In the genomic region with DNA sequence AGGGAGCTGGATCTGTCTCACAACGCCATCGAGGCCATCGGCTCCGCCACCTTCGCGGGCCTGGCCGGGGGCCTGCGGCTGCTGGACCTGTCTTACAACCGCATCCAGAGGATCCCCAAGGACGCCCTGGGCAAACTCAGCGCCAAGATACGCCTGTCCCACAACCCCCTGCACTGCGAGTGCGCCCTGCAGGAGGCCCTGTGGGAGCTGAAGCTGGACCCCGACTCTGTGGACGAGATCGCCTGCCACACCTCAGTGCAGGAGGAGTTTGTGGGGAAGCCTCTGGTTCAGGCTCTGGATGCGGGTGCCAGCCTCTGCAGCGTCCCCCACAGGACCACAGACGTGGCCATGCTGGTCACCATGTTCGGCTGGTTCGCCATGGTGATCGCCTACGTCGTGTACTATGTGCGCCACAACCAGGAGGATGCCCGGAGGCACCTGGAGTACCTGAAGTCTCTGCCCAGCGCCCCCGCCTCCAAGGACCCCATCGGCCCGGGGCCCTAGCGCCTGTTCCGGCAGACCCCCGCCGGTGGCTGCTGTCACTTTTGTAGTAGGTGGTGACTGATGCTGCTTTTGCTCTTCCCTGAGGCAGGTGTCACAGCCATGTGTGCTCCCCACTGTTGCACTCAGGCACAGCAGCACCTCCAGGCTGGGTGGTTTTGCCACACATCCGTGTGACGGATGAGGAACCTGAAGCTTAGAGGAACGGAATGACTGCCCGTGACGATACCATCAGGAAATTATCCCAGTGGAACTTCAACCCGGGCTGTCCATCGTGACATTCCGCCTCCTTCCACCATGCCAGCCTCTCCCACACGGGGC, we compare ENCODE assay signal across 13 cellular contexts. TPM values are rescaled to one million over a fixed set of nuclear protein-coding genes. Genes with fewer than 3 reads are reported as not detected.
DNase-seq lines count a peak whose midpoint lies in the region; ATAC-seq, FAIRE-seq and TF ChIP-seq lines count a peak whose summit lies in the region.
"Had no signal": no experiment of that assay in that cellular context is flagged by ENCODE, and none has a peak within 500 bp of the region (broad histone marks: within the 10 kb centered on the region; RNA-seq: fewer than 3 reads in every experiment).

No MANE protein-coding gene starts in this region.

- H3K79me2 ChIP-seq in astrocyte (ENCODE audit: insufficient read depth, low read length): no peaks in the 10 kb centered on the region

- no peak overlapping the region for H3K9ac ChIP-seq in astrocyte (ENCODE audit: low read length)

- no peak overlapping the region for H3K27ac Mint-ChIP-seq in stimulated activated naive CD8-positive, alpha-beta T cell treated with anti-CD3 and anti-CD28 coated beads, Interleukin-15, amount 100 ng/mL, for 72 hours
- H3K27ac Mint-ChIP-seq in astrocyte (ENCODE audit: unreplicated experiment) (no peak overlapping the region), natural killer cell (no peak overlapping the region)

- H4K20me1 ChIP-seq in astrocyte (ENCODE audit: insufficient read depth, low read length): no peaks in the 10 kb centered on the region

- no peak for FAIRE-seq in astrocyte (lab: Jason Lieb, UNC)
- no peak for FAIRE-seq in GM12892 (lab: Jason Lieb, UNC)

- no peak overlapping the region for H3K4me2 ChIP-seq in astrocyte (ENCODE audit: low read length)

- TF ChIP-seq POLR2A in GM12892 (IDR thresholded peaks at IDR 0.05; ENCODE audit: low read depth, low read length): no peak

- H3K27me3 Mint-ChIP-seq in stimulated activated naive CD8-positive, alpha-beta T cell treated with anti-CD3 and anti-CD28 coated beads, Interleukin-15, amount 100 ng/mL, for 72 hours: peaks cover 18% of the 10 kb centered on the region
- H3K27me3 Mint-ChIP-seq in astrocyte (ENCODE audit: low read depth, unreplicated experiment): peaks cover 8% of the 10 kb centered on the region
- H3K27me3 Mint-ChIP-seq in natural killer cell (ENCODE audit: low read depth in 2 of 2): peaks cover 5 to 7% of the 10 kb centered on the region in 2 donors

- intact Hi-C loops in natural killer cell (cut with micrococcal nuclease): no loop called here

- no peak for DNase-seq in stimulated activated naive CD8-positive, alpha-beta T cell treated with anti-CD3 and anti-CD28 coated beads, Interleukin-15, amount 100 ng/mL, for 72 hours
- no peak for DNase-seq in stimulated activated naive CD8-positive, alpha-beta T cell treated with anti-CD3 and anti-CD28 coated beads, Interleukin-15, Interleukin-2, amounts not matched to agents 100 U/mL and 50 U/mL, for 24 hours
- DNase-seq in astrocyte (ENCODE audit: low read depth) (no peak), natural killer cell (no peak), GM12892 (ENCODE audit: insufficient read length) (no peak), NCI-H524 treated with DMSO at 0.1 percent for 48 hours (lab: John Stamatoyannopoulos, UW) (no peak), AG20443 (ENCODE audit: low spot score) (no peak)
- DNase-seq: cortex of kidney, mammary epithelial cell, NCI-H1694 treated with DMSO at 0.1 percent for 48 hours, RPMI8226 had no signal

- no peaks in the 10 kb centered on the region for H3K27me3 ChIP-seq in astrocyte (ENCODE audit: insufficient read depth, low read length)
- H3K27me3 ChIP-seq: tibial nerve had no signal

- H3K4me1 ChIP-seq in astrocyte (ENCODE audit: insufficient read depth, low read length): no peaks in the 10 kb centered on the region

- peak overlapping the region; percentile 62 to 73 for H3K4me3 Mint-ChIP-seq in stimulated activated naive CD8-positive, alpha-beta T cell treated with anti-CD3 and anti-CD28 coated beads, Interleukin-15, amount 100 ng/mL, for 72 hours
- H3K4me3 Mint-ChIP-seq in astrocyte (ENCODE audit: unreplicated experiment) (peak overlapping the region; percentile 76), natural killer cell (peak overlapping the region; percentile 58)

- no peak overlapping the region for H3K27ac ChIP-seq in astrocyte (ENCODE audit: low read depth, low read length)
- H3K27ac ChIP-seq: tibial nerve had no signal

- no peak for ATAC-seq in stimulated activated naive CD8-positive, alpha-beta T cell treated with anti-CD3 and anti-CD28 coated beads, Interleukin-15, amount 100 ng/mL, for 72 hours
- ATAC-seq in stimulated activated naive CD8-positive, alpha-beta T cell treated with anti-CD3 and anti-CD28 coated beads, Interleukin-15, Interleukin-2, amounts not matched to agents 100 U/mL and 50 U/mL, for 24 hours: no peak
- ATAC-seq in natural killer cell: no peak
- ATAC-seq in HG02610 (IDR thresholded peaks at IDR 0.05; ENCODE audit: unreplicated experiment): no peak

- H3K36me3 Mint-ChIP-seq in astrocyte (ENCODE audit: low read depth, unreplicated experiment) (no peaks in the 10 kb centered on the region), natural killer cell (no peaks in the 10 kb centered on the region)

- H3K4me1 Mint-ChIP-seq in stimulated activated naive CD8-positive, alpha-beta T cell treated with anti-CD3 and anti-CD28 coated beads, Interleukin-15, amount 100 ng/mL, for 72 hours: peaks cover 12% of the 10 kb centered on the region
- H3K4me1 Mint-ChIP-seq in astrocyte (ENCODE audit: low read depth, unreplicated experiment) (no peaks in the 10 kb centered on the region), natural killer cell (no peaks in the 10 kb centered on the region)

- H3K9me3 ChIP-seq in astrocyte (ENCODE audit: insufficient read depth, low read depth, low read length): no peaks in the 10 kb centered on the region

- H2AFZ ChIP-seq in astrocyte (ENCODE audit: low read depth, low read length): no peak overlapping the region

- peaks cover 0 to 15% of the 10 kb centered on the region in 2 donors for H3K9me3 Mint-ChIP-seq in stimulated activated naive CD8-positive, alpha-beta T cell treated with anti-CD3 and anti-CD28 coated beads, Interleukin-15, amount 100 ng/mL, for 72 hours
- peaks cover 5% of the 10 kb centered on the region for H3K9me3 Mint-ChIP-seq in astrocyte (ENCODE audit: unreplicated experiment)
- H3K9me3 Mint-ChIP-seq in natural killer cell: peaks cover 0 to 8% of the 10 kb centered on the region in 2 donors

- no peak overlapping the region for H3K4me3 ChIP-seq in astrocyte (ENCODE audit: insufficient read depth, low read depth, low read length)

- no peak for TF ChIP-seq CTCF in astrocyte (IDR thresholded peaks at IDR 0.05; ENCODE audit: insufficient read depth, low read depth, low read length)
- no peak for TF ChIP-seq CTCF in natural killer cell (IDR thresholded peaks at IDR 0.05)

- H3K36me3 ChIP-seq in astrocyte (ENCODE audit: insufficient read depth, low read length): no peaks in the 10 kb centered on the region

RNA-seq across cellular contexts. Expression of gene LRRC3, which starts 1.8 kb away (rescaled TPM):
- total RNA-seq in astrocyte (5.2 and 5.6 TPM in 2 replicates), natural killer cell (under 1 TPM; 0.36 to 0.50 (median 0.38) TPM)
- polyA plus RNA-seq in GM12892 (2012; ENCODE audit: missing spikeins): 0.13 TPM
